24 cellular contexts compared by ENCODE assay signal in genomic region chr21:36960676-36961284, GRCh38. TPM values are rescaled to one million over a fixed set of nuclear protein-coding genes. Genes with fewer than 3 reads are reported as not detected.
"Had no signal": no experiment of that assay in that cellular context is flagged by ENCODE, and none has a peak within 500 bp of the region (broad histone marks: within the 10 kb centered on the region; RNA-seq: fewer than 3 reads in every experiment).

No MANE protein-coding gene starts in this region.

- H3K4me3 Mint-ChIP-seq: naive thymus-derived CD8-positive, alpha-beta T cell; neural crest cell; type B pancreatic cell had no signal

- H3K36me3 ChIP-seq: colonic mucosa had no signal

- DNase-seq: colonic mucosa; dermis blood vessel endothelial cell; foreskin melanocyte; heart left ventricle; kidney glomerular epithelial cell; mesendoderm; mucosa of descending colon; naive thymus-derived CD8-positive, alpha-beta T cell; nucleus accumbens; psoas muscle; retina; right lobe of liver; spleen; stimulated activated CD4-positive, alpha-beta T cell treated with anti-CD3 and anti-CD28 coated beads, Interleukin-15, amount 100 ng/mL, for 24 hours; stimulated activated CD4-positive, alpha-beta T cell treated with anti-CD3 and anti-CD28 coated beads, Interleukin-1b, Interleukin-23, amount 100 ng/mL, for 48 hours; stimulated activated CD4-positive, alpha-beta T cell treated with anti-CD3 and anti-CD28 coated beads, Interleukin-4, amount 100 ng/mL, for 24 hours; stimulated activated naive CD4-positive, alpha-beta T cell; stomach; substantia nigra had no signal

- H3K27me3 Mint-ChIP-seq: naive thymus-derived CD8-positive, alpha-beta T cell; type B pancreatic cell had no signal

- H3K4me1 ChIP-seq: colonic mucosa, psoas muscle had no signal

- H3K9me3 ChIP-seq: colonic mucosa, heart left ventricle, mucosa of descending colon, psoas muscle, right lobe of liver, spleen, stomach had no signal

- H3K27ac Mint-ChIP-seq: type B pancreatic cell had no signal

- H3K27me3 ChIP-seq: colonic mucosa, heart left ventricle, right lobe of liver, spleen, stomach had no signal

- H3K4me3 ChIP-seq: colonic mucosa, heart left ventricle, mucosa of descending colon, psoas muscle, right lobe of liver, spleen, stomach had no signal

- ATAC-seq: heart left ventricle; mucosa of descending colon; naive thymus-derived CD8-positive, alpha-beta T cell; psoas muscle; right lobe of liver had no signal

- H3K9me3 Mint-ChIP-seq: naive thymus-derived CD8-positive, alpha-beta T cell; neural crest cell; type B pancreatic cell had no signal

- H3K27ac ChIP-seq: colonic mucosa, heart left ventricle, psoas muscle, right lobe of liver, spleen, stomach had no signal

RNA-seq across cellular contexts. Expression of gene RIPPLY3, which starts 45.7 kb away (rescaled TPM):
- total RNA-seq: endothelial cell of umbilical vein; heart left ventricle; lung microvascular endothelial cell; mucosa of descending colon; naive thymus-derived CD8-positive, alpha-beta T cell; psoas muscle; skeletal muscle tissue; spleen had no signal
- polyA plus RNA-seq: heart left ventricle; naive thymus-derived CD8-positive, alpha-beta T cell; psoas muscle had no signal
